Comparison of ENCODE assay signal across 14 cellular contexts in the genomic region with DNA sequence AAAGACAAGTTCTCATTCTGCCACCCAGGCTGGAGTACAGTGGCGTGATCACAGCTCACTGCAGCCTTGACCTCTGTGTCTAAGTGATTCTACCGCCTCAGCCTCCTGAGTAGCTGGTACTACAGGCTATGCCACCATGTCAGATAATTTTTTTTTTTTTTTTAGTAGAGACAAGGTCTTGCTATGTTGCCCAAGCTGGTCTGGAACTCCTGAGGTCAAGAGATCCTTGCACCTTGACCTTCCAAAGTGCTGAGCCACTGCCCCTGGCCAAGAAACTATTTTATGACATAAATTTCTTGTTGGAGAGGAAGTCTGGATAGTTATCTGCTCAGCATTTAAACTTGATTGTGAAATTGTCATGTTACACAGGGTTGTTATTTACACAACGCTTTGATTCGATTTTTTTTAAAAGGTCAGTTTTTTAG. TPM values are rescaled to one million over a fixed set of nuclear protein-coding genes. Genes with fewer than 3 reads are reported as not detected.
DNase-seq lines count a peak whose midpoint lies in the region; TF ChIP-seq lines count a peak whose summit lies in the region.
"Had no signal": no experiment of that assay in that cellular context is flagged by ENCODE, and none has a peak within 500 bp of the region (broad histone marks: within the 10 kb centered on the region; RNA-seq: fewer than 3 reads in every experiment).

No MANE protein-coding gene starts in this region.

- TF ChIP-seq EP300 in sigmoid colon (IDR thresholded peaks at IDR 0.05), result no peak

- in situ Hi-C loops in SK-MEL-5 (cut with HindIII; ENCODE audit: low pct_unique_long_range_greater_than_20kb, low sequenced_read_pairs), result no loop called here

- intact Hi-C loops in left ventricle myocardium inferior (cut with micrococcal nuclease), result no loop called here
- intact Hi-C loops in sigmoid colon (cut with DNase I), result loop anchor here (5.0 kb wide), 1 partner anchor 34 kb away; no protein-coding TSS in a partner anchor
- intact Hi-C loops in OCI-LY7 (cut with micrococcal nuclease; ENCODE audit: unreplicated experiment), result no loop called here

- H4K20me1 ChIP-seq in OCI-LY7 (ENCODE audit: insufficient read depth, low read length), result no peaks in the 10 kb centered on the region

- CTCF ChIA-PET in OCI-LY7 (lab: Charles Lee; ENCODE audit: unreplicated experiment), result no interaction called here

- H2AFZ ChIP-seq in OCI-LY7 (ENCODE audit: low read length), result no peak overlapping the region

- no TSS peak for BruUV-seq in OCI-LY7 (replicated peaks; lab: Mats Ljungman, UMichigan)

- no peaks in the 10 kb centered on the region for H3K27me3 ChIP-seq in left ventricle myocardium inferior (ENCODE audit: low read depth)
- H3K27me3 ChIP-seq in sigmoid colon, result no peaks in the 10 kb centered on the region
- H3K27me3 ChIP-seq: esophagus squamous epithelium had no signal

- no peaks in the 10 kb centered on the region for H3K9me2 ChIP-seq in OCI-LY7 (ENCODE audit: insufficient read depth, low read length)

- H3K36me3 ChIP-seq in left ventricle myocardium inferior (peaks cover 46% of the 10 kb centered on the region), sigmoid colon (peaks cover 13 to 44% (median 17%) of the 10 kb centered on the region in 4 donors), OCI-LY7 (ENCODE audit: insufficient read depth, low read length) (no peaks in the 10 kb centered on the region)

- 58 to 85% methylated on average over 4 of the region's 4 CpGs for WGBS in sigmoid colon, 2 donors

- H3K4me1 ChIP-seq in left ventricle myocardium inferior (peaks cover 29% of the 10 kb centered on the region), sigmoid colon (peaks cover 0 to 25% (median 6%) of the 10 kb centered on the region in 4 donors), OCI-LY7 (ENCODE audit: insufficient read depth, low read length, poor library complexity, severe bottlenecking) (no peaks in the 10 kb centered on the region)
- H3K4me1 ChIP-seq: Caco-2 had no signal

- peak overlapping the region; percentile 79 for H3K4me3 ChIP-seq in left ventricle myocardium inferior
- H3K4me3 ChIP-seq in sigmoid colon, result no peak overlapping the region
- no peak overlapping the region for H3K4me3 ChIP-seq in OCI-LY7 (ENCODE audit: low read depth, low read length, poor library complexity, severe bottlenecking)
- H3K4me3 ChIP-seq: esophagus squamous epithelium, HAP-1 had no signal

- H3K4me2 ChIP-seq in OCI-LY7 (ENCODE audit: low read length), result no peak overlapping the region

- H3K27ac ChIP-seq in left ventricle myocardium inferior (replicated peaks) (peak overlapping the region; percentile 89), sigmoid colon (peak overlapping the region; percentile 85 to 92 (median 88)), OCI-LY7 (ENCODE audit: low read depth, low read length, poor library complexity, severe bottlenecking) (no peak overlapping the region)

- POLR2A ChIA-PET in OCI-LY7 (lab: Charles Lee), result interaction anchor here (1.4 kb wide), 1 partner anchor 14 kb away, joined by 3 read pairs; no protein-coding TSS in a partner anchor

- peak; percentile 45 for DNase-seq in GF-D8 (lab: John Stamatoyannopoulos, UW)
- DNase-seq in SK-MEL-5 (ENCODE audit: low read depth, low spot score), result peak; percentile 60
- no peak for DNase-seq in left ventricle myocardium inferior
- DNase-seq in sigmoid colon, result no peak
- no peak for DNase-seq in NK-92 treated with Interleukin-12 subunit alpha and Interleukin-12 subunit beta, amount 100 ng/mL, for 24 hours (lab: John Stamatoyannopoulos, UW)
- DNase-seq in NCI-H345 treated with DMSO at 0.1 percent for 48 hours (lab: John Stamatoyannopoulos, UW; ENCODE audit: unreplicated experiment), result no peak
- DNase-seq in OCI-LY7 (ENCODE audit: low spot score), result no peak
- DNase-seq: activated naive CD8-positive, alpha-beta T cell treated with anti-CD3 and anti-CD28 coated beads, Interleukin-2, amount 10 ng/mL, durations not matched to agents 7 days and 5 days; Caco-2; esophagus squamous epithelium; NCI-H2227 treated with DMSO at 0.1 percent for 48 hours; stimulated activated naive CD4-positive, alpha-beta T cell treated with Interleukin-2 at 50 U/mL for 16 hours; T1000 had no signal

- TF ChIP-seq CTCF in left ventricle myocardium inferior (IDR thresholded peaks at IDR 0.05; ENCODE audit: borderline replicate concordance) (no peak), sigmoid colon (IDR thresholded peaks at IDR 0.05) (no peak), OCI-LY7 (conservative IDR thresholded peaks at IDR 0.05; ENCODE audit: low read length) (no peak)

- H3K9me3 ChIP-seq in left ventricle myocardium inferior (replicated peaks) (peaks cover 11% of the 10 kb centered on the region), sigmoid colon (no peaks in the 10 kb centered on the region), OCI-LY7 (ENCODE audit: low read length) (0 out of 2 replicates have a peak, but pooled peaks cover 4% of the 10 kb centered on the region)

- no peaks in the 10 kb centered on the region for H3K79me2 ChIP-seq in OCI-LY7 (ENCODE audit: insufficient read depth, low read depth, low read length)

- no peak for TF ChIP-seq POLR2A in sigmoid colon (IDR thresholded peaks at IDR 0.05)

RNA-seq across cellular contexts. Expression of a gene that starts 2.1 kb away (rescaled TPM):
- 74.3 and 88.0 TPM in 2 replicates for total RNA-seq in SK-MEL-5 (2014; rRNA removed; shearing (Covaris generic))
- polyA plus RNA-seq in SK-MEL-5 (2015; cell fraction: cytosol; rRNA removed), result 34.3 and 37.8 TPM in 2 replicates
- 10.8 and 12.0 TPM in 2 replicates for polyA plus RNA-seq in SK-MEL-5 (2015; cell fraction: nucleus; rRNA removed)
- total RNA-seq in left ventricle myocardium inferior (29.4 TPM), sigmoid colon (10 to 100 TPM; 26.0 to 44.9 (median 36.4) TPM), OCI-LY7 (2022) (12.1 and 12.2 TPM in 2 replicates)
- polyA plus RNA-seq in sigmoid colon, result 10 to 100 TPM; 16.6 to 23.4 (median 23.0) TPM
- total RNA-seq in OCI-LY7 (2014; rRNA removed; shearing (Covaris generic)), result 1.8 and 1.9 TPM in 2 replicates

Comparison
In these comparisons a context has a peak if more than half of its experiments do, and no peak if none do; other contexts are left out.
1. DNase-seq: peak in GF-D8 (single experiment) and SK-MEL-5 (single experiment); none in left ventricle myocardium inferior (single experiment), sigmoid colon (single experiment), NK-92 treated with Interleukin-12 subunit alpha and Interleukin-12 subunit beta, amount 100 ng/mL, for 24 hours (single experiment), NCI-H345 treated with DMSO at 0.1 percent for 48 hours (single experiment) and OCI-LY7 (single experiment).